ENCODE assay signal across 8 cellular contexts in the genomic region with DNA sequence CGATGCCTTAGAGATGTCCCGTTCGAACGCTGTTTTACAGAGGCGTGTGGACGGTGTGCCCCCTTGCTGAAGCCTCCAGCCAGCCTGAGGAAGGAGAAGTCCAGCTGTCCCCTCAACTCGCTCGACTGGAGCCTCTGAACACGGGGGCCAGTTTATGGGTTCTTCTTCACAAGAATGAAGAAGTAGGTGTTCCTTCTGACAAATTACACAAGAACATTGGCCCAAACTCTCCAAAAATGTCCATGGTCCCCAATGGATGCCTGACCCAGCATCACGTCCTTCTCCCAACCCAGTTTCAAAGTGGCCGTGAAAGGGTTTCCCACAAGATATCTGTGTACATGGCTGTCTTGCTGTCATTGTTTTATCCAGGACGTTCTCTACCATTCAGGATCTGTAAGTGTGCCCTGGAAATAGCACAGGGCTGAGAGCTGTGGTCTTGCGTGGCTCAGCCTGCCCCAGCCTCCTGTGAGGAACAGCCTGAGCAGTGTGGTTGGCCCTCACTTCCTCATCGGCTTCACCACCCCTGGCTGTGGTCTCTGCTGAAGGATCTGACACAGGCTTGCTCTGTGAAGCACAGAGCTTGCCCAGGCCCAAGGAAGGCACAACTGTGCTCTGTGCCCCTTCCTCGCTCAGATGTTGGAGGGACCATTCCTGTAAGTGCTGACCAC. TPM values are rescaled to one million over a fixed set of nuclear protein-coding genes. Genes with fewer than 3 reads are reported as not detected.
DNase-seq lines count a peak whose midpoint lies in the region; ATAC-seq, FAIRE-seq and TF ChIP-seq lines count a peak whose summit lies in the region.

No MANE protein-coding gene starts in this region.

- H3K4me3 Mint-ChIP-seq in brain = peak overlapping the region in 1 of 5 experiments; percentile 91

- WGBS in small intestine, 3 donors = 74 to 80% (median 75%) methylated on average over 15 of the region's 15 CpGs

- DNase-seq in GM19240 (ENCODE audit: insufficient read length, low spot score) = peak; percentile 29
- peak; percentile 86 for DNase-seq in OCI-M1 (lab: John Stamatoyannopoulos, UW)
- peak; percentile 40 for DNase-seq in small intestine
- DNase-seq in NCI-H1105 (lab: John Stamatoyannopoulos, UW) = no peak
- no peak for DNase-seq in cerebellum (ENCODE audit: low spot score)
- DNase-seq in D341Med (ENCODE audit: low spot score) = no peak

- TF ChIP-seq CTCF in brain (conservative IDR thresholded peaks at IDR 0.05) = no peak

- no peaks in the 10 kb centered on the region for H3K4me1 ChIP-seq in small intestine (ENCODE audit: control insufficient read depth in 2 of 2, insufficient read depth in 1 of 2, low read depth in 1 of 2, low read length in 1 of 2)

- no peak for ATAC-seq in GM18861 (IDR thresholded peaks at IDR 0.05; ENCODE audit: unreplicated experiment)

- H3K36me3 ChIP-seq in small intestine (ENCODE audit: control insufficient read depth in 2 of 2, insufficient read depth in 2 of 2, low read length in 2 of 2) = no peaks in the 10 kb centered on the region

- H3K4me1 Mint-ChIP-seq in brain = peaks cover 56% of the 10 kb centered on the region

- H3K27me3 Mint-ChIP-seq in brain = peaks cover 5% of the 10 kb centered on the region

- no peak overlapping the region for H3K4me3 ChIP-seq in small intestine (ENCODE audit: low read depth in 1 of 2, low read length in 2 of 2)

- H3K27me3 ChIP-seq in small intestine (ENCODE audit: control insufficient read depth in 2 of 2, insufficient read depth in 2 of 2, low read length in 2 of 2) = no peaks in the 10 kb centered on the region

- no peaks in the 10 kb centered on the region for H3K9me3 ChIP-seq in small intestine (ENCODE audit: control insufficient read depth, low read depth)

- peak overlapping the region in 1 of 2 donors; percentile 39 for H3K27ac ChIP-seq in small intestine (ENCODE audit: low read depth in 1 of 2, low read length in 1 of 2)

- H3K27ac Mint-ChIP-seq in brain = peak overlapping the region; percentile 67 to 98 (median 95)

- H3K9me3 Mint-ChIP-seq in brain = peaks cover 6 to 17% (median 10%) of the 10 kb centered on the region in 5 experiments

- no peaks in the 10 kb centered on the region for H3K36me3 Mint-ChIP-seq in brain

- no peak for FAIRE-seq in small intestine (lab: Jason Lieb, UNC)

RNA-seq across cellular contexts. Expression of a gene that starts 1.0 kb away (rescaled TPM):
- polyA plus RNA-seq in brain (ENCODE audit: insufficient read depth, low read depth, low replicate concordance) = 549 TPM
- 10 to 100 TPM in 1 of 3 donors, 1 to 10 TPM in 1, not detected in 1; 4.3 to 14.2 TPM for polyA plus RNA-seq in small intestine
- 22.5 TPM for total RNA-seq in cerebellum

RNA-seq across cellular contexts. Expression of a gene that starts 29.6 kb away (rescaled TPM):
- 141 TPM for polyA plus RNA-seq in brain (ENCODE audit: insufficient read depth, low read depth, low replicate concordance)
- polyA plus RNA-seq in small intestine = 10 to 100 TPM; 55.7 to 71.1 (median 70.1) TPM
- 163 TPM for total RNA-seq in cerebellum

Comparison
In these comparisons a context has a peak if more than half of its experiments do, and no peak if none do; other contexts are left out.
1. DNase-seq: peak in GM19240 (single experiment), OCI-M1 (single experiment) and small intestine (single experiment); none in NCI-H1105 (single experiment), cerebellum (single experiment) and D341Med (single experiment).
2. RNA of a gene that starts 1.0 kb away (polyA plus RNA-seq): 549 TPM in brain (single experiment); 4.3 to 14.2 TPM in small intestine; every median in the first group is over 10 times any median in the second.